ENCODE assay signal across 1 cellular context in genomic region chr7:129569811-129570215, GRCh38.
TF ChIP-seq lines count a peak whose summit lies in the region.

No MANE protein-coding gene starts in this region.

TF ChIP-seq in HepG2, 621 proteins besides CTCF, POLR2A, EP300 and RAD21 (continued from another document and continues in another):
- TF ChIP-seq ARID3A (IDR thresholded peaks at IDR 0.05; ENCODE audit: low read depth, low read length) (0 out of 2 replicates have a peak, but pooled peaks have one; percentile 13), ZNF784 (CRISPR knock-in tag; IDR thresholded peaks at IDR 0.05; ENCODE audit: borderline replicate concordance) (no peak), KDM5A (IDR thresholded peaks at IDR 0.05; ENCODE audit: borderline replicate concordance, low read length) (no peak), STAT5B (CRISPR knock-in tag; IDR thresholded peaks at IDR 0.05) (no peak), AGO2 (optimal IDR thresholded peaks at IDR 0.05; ENCODE audit: low read depth, low read length) (no peak), POGZ (CRISPR knock-in tag; IDR thresholded peaks at IDR 0.05) (no peak; the same call in 1 of the 2 replicates), SIN3A (IDR thresholded peaks at IDR 0.05; ENCODE audit: borderline replicate concordance, low read depth, low read length) (no peak), FOXA3 (CRISPR knock-in tag; IDR thresholded peaks at IDR 0.05) (peak; percentile 60), RARG (CRISPR knock-in tag; IDR thresholded peaks at IDR 0.05; ENCODE audit: low read depth) (no peak), ZMYM4 (CRISPR knock-in tag; IDR thresholded peaks at IDR 0.05) (peak; percentile 57), SALL1 (CRISPR knock-in tag; IDR thresholded peaks at IDR 0.05) (peak; percentile 62), IRX3 (CRISPR knock-in tag; IDR thresholded peaks at IDR 0.05; ENCODE audit: borderline replicate concordance, low read depth) (no peak), HNF4G (IDR thresholded peaks at IDR 0.05; ENCODE audit: borderline replicate concordance, low read depth, low read length) (peak; percentile 54; the same call in 1 of the 2 replicates), HNF4G (CRISPR knock-in tag; IDR thresholded peaks at IDR 0.05; ENCODE audit: borderline replicate concordance, low read depth) (no peak; the same call in 1 of the 2 replicates), ATF7-NPFF (CRISPR knock-in tag; IDR thresholded peaks at IDR 0.05; ENCODE audit: low read depth) (no peak), ZNF468 (CRISPR knock-in tag; IDR thresholded peaks at IDR 0.05) (no peak), MAF1 (CRISPR knock-in tag; IDR thresholded peaks at IDR 0.05; ENCODE audit: borderline replicate concordance) (no peak), HOMEZ (CRISPR knock-in tag; IDR thresholded peaks at IDR 0.05; ENCODE audit: low read depth) (peak; percentile 47; the same call in 1 of the 2 replicates), BRD4 (CRISPR knock-in tag; IDR thresholded peaks at IDR 0.05) (no peak), ZZZ3 (CRISPR knock-in tag; IDR thresholded peaks at IDR 0.05; ENCODE audit: borderline replicate concordance) (no peak), FIP1L1 (IDR thresholded peaks at IDR 0.05; ENCODE audit: borderline replicate concordance, insufficient read depth, low read depth, low read length) (no peak), ZNF543 (CRISPR knock-in tag; IDR thresholded peaks at IDR 0.05) (no peak), KLF13 (CRISPR knock-in tag; IDR thresholded peaks at IDR 0.05) (no peak), ZNF143 (CRISPR knock-in tag; IDR thresholded peaks at IDR 0.05) (no peak), KDM6A (CRISPR knock-in tag; IDR thresholded peaks at IDR 0.05; ENCODE audit: low read depth) (0 out of 2 replicates have a peak, but pooled peaks have one; percentile 14), ZNF10 (CRISPR knock-in tag; IDR thresholded peaks at IDR 0.05; ENCODE audit: borderline replicate concordance, low read depth) (no peak), DNMT3B (CRISPR knock-in tag; conservative IDR thresholded peaks at IDR 0.05) (no peak), ZHX2 (IDR thresholded peaks at IDR 0.05; ENCODE audit: low read depth) (no peak), ZHX2 (CRISPR knock-in tag; IDR thresholded peaks at IDR 0.05; ENCODE audit: borderline replicate concordance) (no peak), XBP1 (CRISPR knock-in tag; IDR thresholded peaks at IDR 0.05) (no peak), GFI1 (CRISPR knock-in tag; IDR thresholded peaks at IDR 0.05; ENCODE audit: borderline replicate concordance) (peak; percentile 64; the same call in 1 of the 2 replicates), MTA1 (CRISPR knock-in tag; IDR thresholded peaks at IDR 0.05; ENCODE audit: borderline replicate concordance) (no peak), MED8 (CRISPR knock-in tag; IDR thresholded peaks at IDR 0.05; ENCODE audit: insufficient replicate concordance) (no peak), TEF (CRISPR knock-in tag; IDR thresholded peaks at IDR 0.05) (no peak), MTF2 (CRISPR knock-in tag; IDR thresholded peaks at IDR 0.05; ENCODE audit: borderline replicate concordance) (no peak), SP2 (CRISPR knock-in tag; IDR thresholded peaks at IDR 0.05) (no peak), ELF3 (CRISPR knock-in tag; IDR thresholded peaks at IDR 0.05) (no peak), ZNF160 (CRISPR knock-in tag; IDR thresholded peaks at IDR 0.05) (no peak), MYPOP (CRISPR knock-in tag; IDR thresholded peaks at IDR 0.05) (no peak)
- TF ChIP-seq, protein P1, sequence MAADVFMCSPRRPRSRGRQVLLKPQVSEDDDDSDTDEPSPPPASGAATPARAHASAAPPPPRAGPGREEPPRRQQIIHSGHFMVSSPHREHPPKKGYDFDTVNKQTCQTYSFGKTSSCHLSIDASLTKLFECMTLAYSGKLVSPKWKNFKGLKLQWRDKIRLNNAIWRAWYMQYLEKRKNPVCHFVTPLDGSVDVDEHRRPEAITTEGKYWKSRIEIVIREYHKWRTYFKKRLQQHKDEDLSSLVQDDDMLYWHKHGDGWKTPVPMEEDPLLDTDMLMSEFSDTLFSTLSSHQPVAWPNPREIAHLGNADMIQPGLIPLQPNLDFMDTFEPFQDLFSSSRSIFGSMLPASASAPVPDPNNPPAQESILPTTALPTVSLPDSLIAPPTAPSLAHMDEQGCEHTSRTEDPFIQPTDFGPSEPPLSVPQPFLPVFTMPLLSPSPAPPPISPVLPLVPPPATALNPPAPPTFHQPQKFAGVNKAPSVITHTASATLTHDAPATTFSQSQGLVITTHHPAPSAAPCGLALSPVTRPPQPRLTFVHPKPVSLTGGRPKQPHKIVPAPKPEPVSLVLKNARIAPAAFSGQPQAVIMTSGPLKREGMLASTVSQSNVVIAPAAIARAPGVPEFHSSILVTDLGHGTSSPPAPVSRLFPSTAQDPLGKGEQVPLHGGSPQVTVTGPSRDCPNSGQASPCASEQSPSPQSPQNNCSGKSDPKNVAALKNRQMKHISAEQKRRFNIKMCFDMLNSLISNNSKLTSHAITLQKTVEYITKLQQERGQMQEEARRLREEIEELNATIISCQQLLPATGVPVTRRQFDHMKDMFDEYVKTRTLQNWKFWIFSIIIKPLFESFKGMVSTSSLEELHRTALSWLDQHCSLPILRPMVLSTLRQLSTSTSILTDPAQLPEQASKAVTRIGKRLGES (CRISPR knock-in tag; IDR thresholded peaks at IDR 0.05; ENCODE audit: borderline replicate concordance), result no peak
- TF ChIP-seq, protein P2, sequence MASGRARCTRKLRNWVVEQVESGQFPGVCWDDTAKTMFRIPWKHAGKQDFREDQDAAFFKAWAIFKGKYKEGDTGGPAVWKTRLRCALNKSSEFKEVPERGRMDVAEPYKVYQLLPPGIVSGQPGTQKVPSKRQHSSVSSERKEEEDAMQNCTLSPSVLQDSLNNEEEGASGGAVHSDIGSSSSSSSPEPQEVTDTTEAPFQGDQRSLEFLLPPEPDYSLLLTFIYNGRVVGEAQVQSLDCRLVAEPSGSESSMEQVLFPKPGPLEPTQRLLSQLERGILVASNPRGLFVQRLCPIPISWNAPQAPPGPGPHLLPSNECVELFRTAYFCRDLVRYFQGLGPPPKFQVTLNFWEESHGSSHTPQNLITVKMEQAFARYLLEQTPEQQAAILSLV (CRISPR knock-in tag; IDR thresholded peaks at IDR 0.05; ENCODE audit: borderline replicate concordance), result no peak
- TF ChIP-seq, protein P3, sequence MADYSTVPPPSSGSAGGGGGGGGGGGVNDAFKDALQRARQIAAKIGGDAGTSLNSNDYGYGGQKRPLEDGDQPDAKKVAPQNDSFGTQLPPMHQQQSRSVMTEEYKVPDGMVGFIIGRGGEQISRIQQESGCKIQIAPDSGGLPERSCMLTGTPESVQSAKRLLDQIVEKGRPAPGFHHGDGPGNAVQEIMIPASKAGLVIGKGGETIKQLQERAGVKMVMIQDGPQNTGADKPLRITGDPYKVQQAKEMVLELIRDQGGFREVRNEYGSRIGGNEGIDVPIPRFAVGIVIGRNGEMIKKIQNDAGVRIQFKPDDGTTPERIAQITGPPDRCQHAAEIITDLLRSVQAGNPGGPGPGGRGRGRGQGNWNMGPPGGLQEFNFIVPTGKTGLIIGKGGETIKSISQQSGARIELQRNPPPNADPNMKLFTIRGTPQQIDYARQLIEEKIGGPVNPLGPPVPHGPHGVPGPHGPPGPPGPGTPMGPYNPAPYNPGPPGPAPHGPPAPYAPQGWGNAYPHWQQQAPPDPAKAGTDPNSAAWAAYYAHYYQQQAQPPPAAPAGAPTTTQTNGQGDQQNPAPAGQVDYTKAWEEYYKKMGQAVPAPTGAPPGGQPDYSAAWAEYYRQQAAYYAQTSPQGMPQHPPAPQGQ (CRISPR knock-in tag; IDR thresholded peaks at IDR 0.05; ENCODE audit: borderline replicate concordance), result no peak
- TF ChIP-seq, protein P4, sequence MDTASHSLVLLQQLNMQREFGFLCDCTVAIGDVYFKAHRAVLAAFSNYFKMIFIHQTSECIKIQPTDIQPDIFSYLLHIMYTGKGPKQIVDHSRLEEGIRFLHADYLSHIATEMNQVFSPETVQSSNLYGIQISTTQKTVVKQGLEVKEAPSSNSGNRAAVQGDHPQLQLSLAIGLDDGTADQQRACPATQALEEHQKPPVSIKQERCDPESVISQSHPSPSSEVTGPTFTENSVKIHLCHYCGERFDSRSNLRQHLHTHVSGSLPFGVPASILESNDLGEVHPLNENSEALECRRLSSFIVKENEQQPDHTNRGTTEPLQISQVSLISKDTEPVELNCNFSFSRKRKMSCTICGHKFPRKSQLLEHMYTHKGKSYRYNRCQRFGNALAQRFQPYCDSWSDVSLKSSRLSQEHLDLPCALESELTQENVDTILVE (CRISPR knock-in tag; IDR thresholded peaks at IDR 0.05), result no peak
